In the genomic region with DNA sequence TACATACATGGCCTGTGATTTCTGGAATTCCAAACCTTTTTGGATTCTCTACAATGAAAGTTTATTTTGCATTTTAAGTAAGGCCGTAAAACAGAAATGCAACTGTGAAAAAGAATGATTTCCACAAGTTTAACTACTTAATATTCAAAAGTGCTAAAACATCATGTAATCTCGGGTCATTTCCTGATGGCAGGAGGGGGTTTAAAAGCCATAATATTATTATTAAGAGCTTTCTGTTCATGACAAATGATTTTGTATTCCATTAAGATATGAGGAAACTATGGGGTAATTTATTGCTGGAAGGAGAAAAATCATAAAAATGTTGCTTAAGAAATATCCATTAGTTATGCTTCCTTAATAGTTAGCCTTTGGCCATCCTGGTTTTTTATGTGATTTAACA, we compare ENCODE assay signal across 28 cellular contexts.
"Had no signal": no experiment of that assay in that cellular context is flagged by ENCODE, and none has a peak within 500 bp of the region (broad histone marks: within the 10 kb centered on the region; RNA-seq: fewer than 3 reads in every experiment).

No MANE protein-coding gene starts in this region.

- DNase-seq: stimulated activated CD4-positive, alpha-beta T cell treated with anti-CD3 and anti-CD28 coated beads, Interleukin-2, amount 100 ng/mL, for 48 hours; stimulated activated CD4-positive, alpha-beta T cell treated with anti-CD3 and anti-CD28 coated beads, Interleukin-4, amount 100 ng/mL, for 1 hour; stimulated activated CD4-positive, alpha-beta T cell treated with anti-CD3 and anti-CD28 coated beads, Interleukin-4, amount 100 ng/mL, for 24 hours; stimulated activated CD4-positive, alpha-beta T cell treated with anti-CD3 and anti-CD28 coated beads, Interleukin-4, amount 100 ng/mL, for 4 hours; stimulated activated CD8-positive, alpha-beta memory T cell treated with anti-CD3 and anti-CD28 coated beads, Interleukin-4, amount 100 ng/mL, for 48 hours; stimulated activated naive B cell treated with anti-CD40 and anti-IgM and Interleukin-4, amounts not matched to agents 10 μg/mL and 1 μg/mL and 100 μg/mL, for 72 hours; stimulated activated naive CD4-positive, alpha-beta T cell; stimulated activated naive CD4-positive, alpha-beta T cell treated with Interleukin-2 at 50 U/mL for 16 hours; stimulated activated naive CD8-positive, alpha-beta T cell treated with anti-CD3 and anti-CD28 coated beads, Interleukin-15, amount 100 ng/mL, for 72 hours; stimulated activated naive CD8-positive, alpha-beta T cell treated with anti-CD3 and anti-CD28 coated beads, Interleukin-15, Interleukin-2, amounts not matched to agents 100 U/mL and 50 U/mL, for 24 hours; stomach; substantia nigra; testis; thyroid gland; tibial artery; transverse colon; trophoblast cell; upper lobe of right lung; uterus had no signal

- H3K4me3 Mint-ChIP-seq: stimulated activated effector memory CD8-positive, alpha-beta T cell treated with anti-CD3 and anti-CD28 coated beads, Interleukin-12 subunit alpha, Interleukin-12 subunit beta, amount 100 ng/mL, for 72 hours; stimulated activated memory B cell treated with anti-CD40 and anti-IgM and Interleukin-4, amounts not matched to agents 10 μg/mL and 1 μg/mL and 100 μg/mL, for 72 hours; stimulated activated naive B cell treated with anti-CD40 and anti-IgM and Interleukin-4, amounts not matched to agents 10 μg/mL and 1 μg/mL and 100 μg/mL, for 72 hours; stimulated activated naive CD8-positive, alpha-beta T cell treated with anti-CD3 and anti-CD28 coated beads, Interleukin-15, amount 100 ng/mL, for 72 hours; stimulated activated naive CD8-positive, alpha-beta T cell treated with anti-CD3 and anti-CD28 coated beads, Interleukin-15, Interleukin-2, amounts not matched to agents 100 ng/mL and 50 ng/mL, for 24 hours; type B pancreatic cell had no signal

- ATAC-seq: stimulated activated effector memory CD8-positive, alpha-beta T cell treated with anti-CD3 and anti-CD28 coated beads, Interleukin-12 subunit alpha, Interleukin-12 subunit beta, amount 100 ng/mL, for 72 hours; stimulated activated memory B cell treated with anti-CD40 and anti-IgM and Interleukin-4, amounts not matched to agents 10 μg/mL and 1 μg/mL and 100 μg/mL, for 72 hours; stimulated activated naive B cell treated with anti-CD40 and anti-IgM and Interleukin-4, amounts not matched to agents 10 μg/mL and 1 μg/mL and 100 μg/mL, for 72 hours; stimulated activated naive CD8-positive, alpha-beta T cell treated with anti-CD3 and anti-CD28 coated beads, Interleukin-15, amount 100 ng/mL, for 72 hours; stimulated activated naive CD8-positive, alpha-beta T cell treated with anti-CD3 and anti-CD28 coated beads, Interleukin-15, Interleukin-2, amounts not matched to agents 100 U/mL and 50 U/mL, for 24 hours; upper lobe of right lung had no signal

- H3K27ac Mint-ChIP-seq: stimulated activated effector memory CD8-positive, alpha-beta T cell treated with anti-CD3 and anti-CD28 coated beads, Interleukin-12 subunit alpha, Interleukin-12 subunit beta, amount 100 ng/mL, for 72 hours; stimulated activated memory B cell treated with anti-CD40 and anti-IgM and Interleukin-4, amounts not matched to agents 10 μg/mL and 1 μg/mL and 100 μg/mL, for 72 hours; stimulated activated naive B cell treated with anti-CD40 and anti-IgM and Interleukin-4, amounts not matched to agents 10 μg/mL and 1 μg/mL and 100 μg/mL, for 72 hours; stimulated activated naive CD8-positive, alpha-beta T cell treated with anti-CD3 and anti-CD28 coated beads, Interleukin-15, amount 100 ng/mL, for 72 hours; stimulated activated naive CD8-positive, alpha-beta T cell treated with anti-CD3 and anti-CD28 coated beads, Interleukin-15, Interleukin-2, amounts not matched to agents 100 ng/mL and 50 ng/mL, for 24 hours; type B pancreatic cell had no signal

- H3K27ac ChIP-seq: stomach, suprapubic skin, testis, thoracic aorta, tibial artery, tibial nerve, transverse colon, upper lobe of left lung, upper lobe of right lung, uterus, vagina had no signal

- H3K9me3 Mint-ChIP-seq: stimulated activated effector memory CD8-positive, alpha-beta T cell treated with anti-CD3 and anti-CD28 coated beads, Interleukin-12 subunit alpha, Interleukin-12 subunit beta, amount 100 ng/mL, for 72 hours; type B pancreatic cell had no signal

- H3K9me3 ChIP-seq: stomach, suprapubic skin, testis, thoracic aorta, thyroid gland, tibial artery, tibial nerve, transverse colon, upper lobe of left lung, upper lobe of right lung, uterus, vagina had no signal

- H3K4me1 ChIP-seq: testis, tibial artery, tibial nerve, upper lobe of left lung, upper lobe of right lung, uterus, vagina had no signal

- H3K36me3 Mint-ChIP-seq: stimulated activated effector memory CD8-positive, alpha-beta T cell treated with anti-CD3 and anti-CD28 coated beads, Interleukin-12 subunit alpha, Interleukin-12 subunit beta, amount 100 ng/mL, for 72 hours; stimulated activated naive B cell treated with anti-CD40 and anti-IgM and Interleukin-4, amounts not matched to agents 10 μg/mL and 1 μg/mL and 100 μg/mL, for 72 hours; type B pancreatic cell had no signal

- H3K4me3 ChIP-seq: stomach, suprapubic skin, testis, thoracic aorta, thyroid gland, tibial artery, tibial nerve, transverse colon, upper lobe of left lung, upper lobe of right lung, uterus, vagina had no signal

- H3K27me3 Mint-ChIP-seq: stimulated activated memory B cell treated with anti-CD40 and anti-IgM and Interleukin-4, amounts not matched to agents 10 μg/mL and 1 μg/mL and 100 μg/mL, for 72 hours had no signal

- H3K4me1 Mint-ChIP-seq: stimulated activated effector memory CD8-positive, alpha-beta T cell treated with anti-CD3 and anti-CD28 coated beads, Interleukin-12 subunit alpha, Interleukin-12 subunit beta, amount 100 ng/mL, for 72 hours; stimulated activated memory B cell treated with anti-CD40 and anti-IgM and Interleukin-4, amounts not matched to agents 10 μg/mL and 1 μg/mL and 100 μg/mL, for 72 hours; stimulated activated naive B cell treated with anti-CD40 and anti-IgM and Interleukin-4, amounts not matched to agents 10 μg/mL and 1 μg/mL and 100 μg/mL, for 72 hours; stimulated activated naive CD8-positive, alpha-beta T cell treated with anti-CD3 and anti-CD28 coated beads, Interleukin-15, amount 100 ng/mL, for 72 hours had no signal

- H3K27me3 ChIP-seq: stomach, suprapubic skin, testis, thyroid gland, tibial artery, transverse colon, upper lobe of left lung, upper lobe of right lung, uterus, vagina had no signal

- H3K36me3 ChIP-seq: stomach, suprapubic skin, thoracic aorta, thyroid gland, tibial artery, tibial nerve, transverse colon, upper lobe of left lung, upper lobe of right lung, uterus, vagina had no signal
